ENCODE assay signal across 26 cellular contexts in the genomic region with DNA sequence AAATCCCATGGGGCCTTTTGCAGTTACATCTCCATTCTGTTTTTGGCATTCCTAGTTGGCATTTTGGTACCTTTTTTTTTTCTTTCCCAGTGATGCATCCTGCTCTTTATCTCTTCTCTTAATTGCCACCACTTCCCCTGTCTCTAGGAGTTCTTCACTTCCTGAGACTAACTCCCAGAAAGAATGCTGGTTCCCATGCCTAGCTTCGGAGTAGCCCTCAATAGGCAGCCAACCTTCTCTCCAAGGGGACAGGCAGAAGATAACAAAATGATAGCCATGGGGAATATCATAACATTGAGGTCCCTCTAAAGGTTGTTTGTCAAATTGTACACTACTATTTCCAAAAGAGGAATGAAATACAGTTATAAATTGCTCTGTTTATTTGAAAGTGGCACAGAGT.
"Had no signal": no experiment of that assay in that cellular context is flagged by ENCODE, and none has a peak within 500 bp of the region (broad histone marks: within the 10 kb centered on the region; RNA-seq: fewer than 3 reads in every experiment).

No MANE protein-coding gene starts in this region.

- H3K4me3 ChIP-seq: esophagus squamous epithelium, gastroesophageal sphincter had no signal

- H3K4me3 Mint-ChIP-seq: activated CD4-positive, alpha-beta memory T cell treated with anti-CD3 and anti-CD28 coated beads, Interleukin-2, amount 10 ng/mL, durations not matched to agents 7 days and 5 days; activated CD4-positive, alpha-beta T cell treated with anti-CD3 and anti-CD28 coated beads, Interleukin-2, amount 10 ng/mL, durations not matched to agents 7 days and 5 days; activated naive CD8-positive, alpha-beta T cell; activated T-cell treated with anti-CD3 and anti-CD28 coated beads, Interleukin-2, amount 50 U/mL, for 4 hours; activated T-helper 17 cell treated with anti-CD3 and anti-CD28 coated beads, Interleukin-2, amount 50 U/mL, for 72 hours; central memory CD8-positive, alpha-beta T cell; T-helper 17 cell; T-helper 2 cell treated with Interferon-gamma antibody and Interleukin-4, amounts not matched to agents 5 μg/mL and 100 μg/mL, for 36 hours; WTC11 had no signal

- H3K27ac ChIP-seq: brain microvascular endothelial cell, epithelial cell of prostate, esophagus squamous epithelium, gastroesophageal sphincter had no signal

- H3K9me3 Mint-ChIP-seq: activated CD4-positive, alpha-beta memory T cell treated with anti-CD3 and anti-CD28 coated beads, Interleukin-2, amount 10 ng/mL, durations not matched to agents 7 days and 5 days; activated CD4-positive, alpha-beta T cell treated with anti-CD3 and anti-CD28 coated beads, Interleukin-2, amount 10 ng/mL, durations not matched to agents 7 days and 5 days; activated T-cell treated with anti-CD3 and anti-CD28 coated beads, Interleukin-2, amount 50 U/mL, for 4 hours; activated T-helper 17 cell treated with anti-CD3 and anti-CD28 coated beads, Interleukin-2, amount 50 U/mL, for 72 hours; central memory CD8-positive, alpha-beta T cell; T-helper 2 cell treated with Interferon-gamma antibody and Interleukin-4, amounts not matched to agents 5 μg/mL and 100 μg/mL, for 36 hours; WTC11 had no signal

- DNase-seq: activated CD4-positive, alpha-beta memory T cell treated with anti-CD3 and anti-CD28 coated beads, Interleukin-2, amount 10 ng/mL, durations not matched to agents 7 days and 5 days; activated CD4-positive, alpha-beta T cell treated with anti-CD3 and anti-CD28 coated beads for 1 hour; activated CD4-positive, alpha-beta T cell treated with anti-CD3 and anti-CD28 coated beads for 4 hours; activated CD4-positive, alpha-beta T cell treated with anti-CD3 and anti-CD28 coated beads, Interleukin-2, amount 10 ng/mL, durations not matched to agents 7 days and 5 days; activated CD4-positive, alpha-beta T cell treated with anti-CD3 and anti-CD28 coated beads, Interleukin-2, amount 50 U/mL, for 4 hours; activated effector memory CD4-positive, alpha-beta T cell treated with Interleukin-2 at 50 U/mL for 16 hours; activated gamma-delta T cell treated with Interleukin-2 at 50 U/mL for 16 hours; activated naive CD4-positive, alpha-beta T cell treated with anti-CD3 and anti-CD28 coated beads, Interleukin-2, amount 50 U/mL, for 16 hours; activated naive CD4-positive, alpha-beta T cell treated with Interleukin-2 at 50 U/mL for 16 hours; activated T-cell treated with anti-CD3 and anti-CD28 coated beads, Interleukin-2, amount 50 U/mL, for 4 hours; amniotic stem cell; anterior cingulate cortex; brain microvascular endothelial cell; effector CD8-positive, alpha-beta T cell; esophagus squamous epithelium; foreskin melanocyte; T-helper 1 cell; T-helper 17 cell; T1000 had no signal

- H3K36me3 ChIP-seq: brain microvascular endothelial cell, gastroesophageal sphincter had no signal

- H3K27ac Mint-ChIP-seq: activated CD4-positive, alpha-beta memory T cell treated with anti-CD3 and anti-CD28 coated beads, Interleukin-2, amount 10 ng/mL, durations not matched to agents 7 days and 5 days; activated CD4-positive, alpha-beta T cell treated with anti-CD3 and anti-CD28 coated beads, Interleukin-2, amount 10 ng/mL, durations not matched to agents 7 days and 5 days; activated naive CD8-positive, alpha-beta T cell; activated T-helper 17 cell treated with anti-CD3 and anti-CD28 coated beads, Interleukin-2, amount 50 U/mL, for 72 hours; T-helper 17 cell; T-helper 2 cell treated with Interferon-gamma antibody and Interleukin-4, amounts not matched to agents 5 μg/mL and 100 μg/mL, for 36 hours; WTC11 had no signal

- H3K36me3 Mint-ChIP-seq: activated naive CD8-positive, alpha-beta T cell had no signal

- H3K4me1 ChIP-seq: esophagus squamous epithelium, gastroesophageal sphincter had no signal

- H3K4me1 Mint-ChIP-seq: activated CD4-positive, alpha-beta memory T cell treated with anti-CD3 and anti-CD28 coated beads, Interleukin-2, amount 10 ng/mL, durations not matched to agents 7 days and 5 days; activated CD4-positive, alpha-beta T cell treated with anti-CD3 and anti-CD28 coated beads, Interleukin-2, amount 10 ng/mL, durations not matched to agents 7 days and 5 days; activated T-helper 17 cell treated with anti-CD3 and anti-CD28 coated beads, Interleukin-2, amount 50 U/mL, for 72 hours; central memory CD8-positive, alpha-beta T cell; T-helper 17 cell had no signal

- H3K27me3 ChIP-seq: brain microvascular endothelial cell, esophagus squamous epithelium, gastroesophageal sphincter had no signal

- ATAC-seq: activated T-cell treated with anti-CD3 and anti-CD28 coated beads, Interleukin-2, amount 50 U/mL, for 4 hours; activated T-helper 17 cell treated with anti-CD3 and anti-CD28 coated beads, Interleukin-2, amount 50 U/mL, for 72 hours; gastroesophageal sphincter; T-helper 17 cell; WTC11 had no signal

- H3K27me3 Mint-ChIP-seq: activated CD4-positive, alpha-beta T cell treated with anti-CD3 and anti-CD28 coated beads, Interleukin-2, amount 10 ng/mL, durations not matched to agents 7 days and 5 days; activated naive CD8-positive, alpha-beta T cell; central memory CD8-positive, alpha-beta T cell had no signal
